8 cellular contexts compared by ENCODE assay signal in genomic region chr11:33735426-33736147, GRCh38. TPM values are rescaled to one million over a fixed set of nuclear protein-coding genes. Genes with fewer than 3 reads are reported as not detected.
DNase-seq lines count a peak whose midpoint lies in the region; ATAC-seq and TF ChIP-seq lines count a peak whose summit lies in the region.

No MANE protein-coding gene starts in this region.

- intact Hi-C loops in Right ventricle myocardium superior (cut with DNase I) (loop anchor here (5.0 kb wide), 1 partner anchor 43 kb away; no protein-coding TSS in a partner anchor), posterior vena cava (cut with DNase I) (loop anchor here in 1 of 2 donors (5.0 kb wide), 1 partner anchor 43 kb away; no protein-coding TSS in a partner anchor)

- H3K27ac ChIP-seq in 22Rv1: peak overlapping the region; percentile 80

- peak; percentile 54 for ATAC-seq in GM18517 (IDR thresholded peaks at IDR 0.05; ENCODE audit: unreplicated experiment)
- peak; percentile 40 for ATAC-seq in HG02981 (IDR thresholded peaks at IDR 0.05; ENCODE audit: unreplicated experiment)
- peak; percentile 38 for ATAC-seq in Right ventricle myocardium superior (ENCODE audit: poor library complexity)

- peak; percentile 27 to 40 for DNase-seq in NOMO-1 (lab: John Stamatoyannopoulos, UW; ENCODE audit: unreplicated experiment in 2 of 2)
- peak; percentile 21 for DNase-seq in activated gamma-delta T cell treated with Interleukin-2 at 50 U/mL for 16 hours
- peak; percentile 56 for DNase-seq in Right ventricle myocardium superior
- DNase-seq in posterior vena cava (ENCODE audit: low spot score): peak; percentile 82
- no peak for DNase-seq in DMS79 (lab: John Stamatoyannopoulos, UW)

- no peak for TF ChIP-seq CTCF in 22Rv1 (IDR thresholded peaks at IDR 0.05)

RNA-seq across cellular contexts. Expression of gene CD59, which starts 0.6 kb away (rescaled TPM):
- total RNA-seq in Right ventricle myocardium superior (713 TPM), posterior vena cava (1,000 to 10,000 TPM in 1 of 2 donors, 100 to 1,000 TPM in 1; 654 to 1,001 TPM)

RNA-seq across cellular contexts. Expression of gene C11orf91, which starts 35.0 kb away (rescaled TPM):
- total RNA-seq in Right ventricle myocardium superior (not detected), posterior vena cava (1 to 10 TPM; 1.3 to 2.2 TPM)

RNA-seq across cellular contexts. Expression of gene FBXO3, which starts 38.7 kb away (rescaled TPM):
- 45.3 TPM for total RNA-seq in Right ventricle myocardium superior
- 10 to 100 TPM; 29.4 to 32.9 TPM for total RNA-seq in posterior vena cava
